1 cellular context compared by ENCODE assay signal in genomic region chr20:44475694-44476560, GRCh38.
TF ChIP-seq lines count a peak whose summit lies in the region.

Gene TTPAL (plus strand): TSS chr20:44475874. CDS start chr20:44480000, 4,126 bp downstream.

TF ChIP-seq in HEK293, 187 proteins besides CTCF, POLR2A, EP300 and RAD21 (continued from another document and continues in another):
- TF ChIP-seq ZNF280D (tag by site-specific recombination; IDR thresholded peaks at IDR 0.05) = no peak
- TF ChIP-seq YY1 (tag by site-specific recombination; IDR thresholded peaks at IDR 0.05) = no peak
- TF ChIP-seq PATZ1 (tag by site-specific recombination; IDR thresholded peaks at IDR 0.05) = peak; percentile 87
- TF ChIP-seq KLF7 (tag by site-specific recombination; IDR thresholded peaks at IDR 0.05; ENCODE audit: borderline replicate concordance) = peak; percentile 54; the same call in 1 of the 2 replicates
- no peak for TF ChIP-seq ZNF404 (tag by site-specific recombination; IDR thresholded peaks at IDR 0.05)
- TF ChIP-seq ZBTB1 (tag by site-specific recombination; IDR thresholded peaks at IDR 0.05) = no peak
- no peak for TF ChIP-seq ZNF426 (tag by site-specific recombination; IDR thresholded peaks at IDR 0.05)
- peak; percentile 85 for TF ChIP-seq ZNF335 (tag by site-specific recombination; conservative IDR thresholded peaks at IDR 0.05)
- TF ChIP-seq ZNF157 (tag by site-specific recombination; IDR thresholded peaks at IDR 0.05) = no peak
- no peak; the same call in 1 of the 2 replicates for TF ChIP-seq ZNF449 (tag by site-specific recombination; IDR thresholded peaks at IDR 0.05)
- no peak for TF ChIP-seq ZNF654 (tag by site-specific recombination; IDR thresholded peaks at IDR 0.05; ENCODE audit: low read depth)
- no peak for TF ChIP-seq PRDM6 (tag by site-specific recombination; IDR thresholded peaks at IDR 0.05)
- no peak for TF ChIP-seq ZNF146 (tag by site-specific recombination; IDR thresholded peaks at IDR 0.05)
- no peak for TF ChIP-seq ZNF274 (IDR thresholded peaks at IDR 0.05; ENCODE audit: low read length)
- TF ChIP-seq ZNF274 (tag by site-specific recombination; IDR thresholded peaks at IDR 0.05; ENCODE audit: borderline replicate concordance) = no peak
- TF ChIP-seq ZNF112 (tag by site-specific recombination; IDR thresholded peaks at IDR 0.05) = no peak
- no peak for TF ChIP-seq ZNF473 (tag by site-specific recombination; IDR thresholded peaks at IDR 0.05)
- TF ChIP-seq ZNF302 (tag by site-specific recombination; IDR thresholded peaks at IDR 0.05; ENCODE audit: low read depth) = no peak
- no peak for TF ChIP-seq ZNF148 (tag by site-specific recombination; IDR thresholded peaks at IDR 0.05; ENCODE audit: borderline replicate concordance)
- TF ChIP-seq ZBTB21 (tag by site-specific recombination; IDR thresholded peaks at IDR 0.05) = 0 out of 2 replicates have a peak, but pooled peaks have one; percentile 12
- no peak for TF ChIP-seq ZNF777 (tag by site-specific recombination; IDR thresholded peaks at IDR 0.05; ENCODE audit: borderline replicate concordance)
- no peak for TF ChIP-seq TCF7L2 (IDR thresholded peaks at IDR 0.05; ENCODE audit: borderline replicate concordance, low read depth, low read length)
- no peak for TF ChIP-seq BCL6B (tag by site-specific recombination; IDR thresholded peaks at IDR 0.05)
- TF ChIP-seq IKZF3 (tag by site-specific recombination; IDR thresholded peaks at IDR 0.05) = no peak
- no peak for TF ChIP-seq HOXC10 (CRISPR knock-in tag; IDR thresholded peaks at IDR 0.05)
- peak; percentile 82 for TF ChIP-seq ZNF391 (tag by site-specific recombination; IDR thresholded peaks at IDR 0.05; ENCODE audit: borderline replicate concordance, low read depth)
- TF ChIP-seq WT1 (tag by site-specific recombination; IDR thresholded peaks at IDR 0.05) = peak; percentile 42; the same call in 1 of the 2 replicates
- no peak for TF ChIP-seq ZNF362 (tag by site-specific recombination; IDR thresholded peaks at IDR 0.05)
- TF ChIP-seq ZSCAN5A (tag by site-specific recombination; IDR thresholded peaks at IDR 0.05) = 0 out of 2 replicates have a peak, but pooled peaks have one; percentile 77
- peak; percentile 81 for TF ChIP-seq ZBTB26 (tag by site-specific recombination; optimal IDR thresholded peaks at IDR 0.05)
- no peak for TF ChIP-seq ZNF626 (tag by site-specific recombination; IDR thresholded peaks at IDR 0.05)
- no peak for TF ChIP-seq ZNF433 (tag by site-specific recombination; IDR thresholded peaks at IDR 0.05; ENCODE audit: low read depth)
- peak; percentile 75 for TF ChIP-seq ZEB2 (tag by site-specific recombination; IDR thresholded peaks at IDR 0.05)
- no peak for TF ChIP-seq ZNF214 (tag by site-specific recombination; IDR thresholded peaks at IDR 0.05; ENCODE audit: borderline replicate concordance)
- no peak for TF ChIP-seq PBX3 (CRISPR knock-in tag; IDR thresholded peaks at IDR 0.05)
- TF ChIP-seq SCRT1 (tag by site-specific recombination; IDR thresholded peaks at IDR 0.05; ENCODE audit: borderline replicate concordance) = no peak
- TF ChIP-seq ZNF398 (tag by site-specific recombination; IDR thresholded peaks at IDR 0.05) = no peak
- TF ChIP-seq ZBTB8A (tag by site-specific recombination; IDR thresholded peaks at IDR 0.05) = peak; percentile 70
- no peak for TF ChIP-seq ZNF701 (tag by site-specific recombination; IDR thresholded peaks at IDR 0.05)
- no peak for TF ChIP-seq MYNN (tag by site-specific recombination; IDR thresholded peaks at IDR 0.05; ENCODE audit: borderline replicate concordance)
- no peak for TF ChIP-seq ZNF621 (tag by site-specific recombination; IDR thresholded peaks at IDR 0.05)
